ENCODE assay signal across 1 cellular context in genomic region chr15:59688888-59689625, GRCh38.
TF ChIP-seq lines count a peak whose summit lies in the region.

Gene BNIP2, minus strand, starts transcription at chr15:59689320. Its CDS starts 6,863 bp downstream, at chr15:59682457.

TF ChIP-seq in K562, 482 proteins besides CTCF, POLR2A, EP300 and RAD21 (continued from another document and continues in another):
- TF ChIP-seq ATF6 (CRISPR knock-in tag; IDR thresholded peaks at IDR 0.05) (no peak; the same call in 1 of the 2 replicates), NCOR1 (IDR thresholded peaks at IDR 0.05) (no peak), MAZ (CRISPR knock-in tag; conservative IDR thresholded peaks at IDR 0.05 in 1 of 2, IDR thresholded peaks at IDR 0.05 in 1 of 2) (peak; percentile 46 to 77), CHAMP1 (IDR thresholded peaks at IDR 0.05) (no peak), KHSRP (IDR thresholded peaks at IDR 0.05) (no peak), ZNF165 (CRISPR knock-in tag; IDR thresholded peaks at IDR 0.05; ENCODE audit: borderline replicate concordance) (no peak), NCOA2 (IDR thresholded peaks at IDR 0.05; ENCODE audit: partially characterized antibody in 2 of 2) (no peak), ZNF316 (IDR thresholded peaks at IDR 0.05) (no peak), FOXJ2 (tag; IDR thresholded peaks at IDR 0.05) (0 out of 2 replicates have a peak, but pooled peaks have one; percentile 59), SMAD1 (IDR thresholded peaks at IDR 0.05; ENCODE audit: low read depth, low read length, partially characterized antibody) (peak; percentile 36), ZNF212 (CRISPR knock-in tag; IDR thresholded peaks at IDR 0.05) (no peak), HMG20B (CRISPR knock-in tag; IDR thresholded peaks at IDR 0.05) (no peak), ETS2 (tag; IDR thresholded peaks at IDR 0.05; ENCODE audit: borderline replicate concordance, poor library complexity, severe bottlenecking) (no peak), SNAPC5 (CRISPR knock-in tag; IDR thresholded peaks at IDR 0.05) (no peak), ZC3H4 (CRISPR knock-in tag; IDR thresholded peaks at IDR 0.05; ENCODE audit: borderline replicate concordance) (no peak), BRCA1 (IDR thresholded peaks at IDR 0.05) (no peak), BRCA1 (CRISPR knock-in tag; IDR thresholded peaks at IDR 0.05) (no peak), SETDB1 (IDR thresholded peaks at IDR 0.05; ENCODE audit: low read length) (no peak), CBX3 (IDR thresholded peaks at IDR 0.05; ENCODE audit: borderline replicate concordance in 1 of 2, low read length in 2 of 2) (no peak), NFRKB (IDR thresholded peaks at IDR 0.05; ENCODE audit: low read depth) (peak; percentile 71), ZNF778 (CRISPR knock-in tag; IDR thresholded peaks at IDR 0.05) (no peak), GTF2F1 (IDR thresholded peaks at IDR 0.05; ENCODE audit: low read depth, low read length) (no peak; the same call in 1 of the 2 replicates), PHF20 (IDR thresholded peaks at IDR 0.05; ENCODE audit: partially characterized antibody) (peak; percentile 85), ZNF79 (CRISPR knock-in tag; IDR thresholded peaks at IDR 0.05; ENCODE audit: low read depth) (no peak), ZNF23 (CRISPR knock-in tag; IDR thresholded peaks at IDR 0.05) (no peak), ZNF780A (CRISPR knock-in tag; IDR thresholded peaks at IDR 0.05) (no peak), RBM15 (IDR thresholded peaks at IDR 0.05; ENCODE audit: insufficient read depth, low read length) (no peak), CAMTA2 (CRISPR knock-in tag; conservative IDR thresholded peaks at IDR 0.05) (0 out of 2 replicates have a peak, but pooled peaks have one; percentile 33), ZNF12 (CRISPR knock-in tag; IDR thresholded peaks at IDR 0.05) (no peak), KLF10 (CRISPR knock-in tag; IDR thresholded peaks at IDR 0.05) (no peak), ELF2 (CRISPR knock-in tag; IDR thresholded peaks at IDR 0.05) (no peak), GATAD2A (IDR thresholded peaks at IDR 0.05) (no peak), EP400 (IDR thresholded peaks at IDR 0.05) (peak; percentile 79; the same call in 1 of the 2 replicates), CTBP1 (IDR thresholded peaks at IDR 0.05; ENCODE audit: borderline replicate concordance) (peak; percentile 88; the same call in 1 of the 2 replicates), MCM5 (IDR thresholded peaks at IDR 0.05; ENCODE audit: low read depth) (no peak), ZNF253 (CRISPR knock-in tag; conservative IDR thresholded peaks at IDR 0.05) (no peak), GTF2B (IDR thresholded peaks at IDR 0.05; ENCODE audit: extremely low read depth, insufficient read length) (no peak), NUFIP1 (IDR thresholded peaks at IDR 0.05; ENCODE audit: partially characterized antibody) (no peak), BRF1 (IDR thresholded peaks at IDR 0.05; ENCODE audit: borderline replicate concordance, extremely low read depth, insufficient read length) (no peak), GTF2E2 (tag; IDR thresholded peaks at IDR 0.05) (peak; percentile 81), KAT7 (CRISPR knock-in tag; IDR thresholded peaks at IDR 0.05; ENCODE audit: borderline replicate concordance) (peak; percentile 94; the same call in 1 of the 2 replicates), TAF15 (IDR thresholded peaks at IDR 0.05; ENCODE audit: low read depth, low read length) (no peak), XRCC3 (IDR thresholded peaks at IDR 0.05) (no peak), NFXL1 (CRISPR knock-in tag; IDR thresholded peaks at IDR 0.05) (no peak), BRD4 (IDR thresholded peaks at IDR 0.05) (peak; percentile 92; the same call in 1 of the 2 replicates), PCBP2 (IDR thresholded peaks at IDR 0.05; ENCODE audit: low read depth, low read length, poor library complexity, severe bottlenecking) (no peak), SREBF1 (IDR thresholded peaks at IDR 0.05; ENCODE audit: borderline replicate concordance, low read depth, low read length) (no peak)
- TF ChIP-seq, protein P1, sequence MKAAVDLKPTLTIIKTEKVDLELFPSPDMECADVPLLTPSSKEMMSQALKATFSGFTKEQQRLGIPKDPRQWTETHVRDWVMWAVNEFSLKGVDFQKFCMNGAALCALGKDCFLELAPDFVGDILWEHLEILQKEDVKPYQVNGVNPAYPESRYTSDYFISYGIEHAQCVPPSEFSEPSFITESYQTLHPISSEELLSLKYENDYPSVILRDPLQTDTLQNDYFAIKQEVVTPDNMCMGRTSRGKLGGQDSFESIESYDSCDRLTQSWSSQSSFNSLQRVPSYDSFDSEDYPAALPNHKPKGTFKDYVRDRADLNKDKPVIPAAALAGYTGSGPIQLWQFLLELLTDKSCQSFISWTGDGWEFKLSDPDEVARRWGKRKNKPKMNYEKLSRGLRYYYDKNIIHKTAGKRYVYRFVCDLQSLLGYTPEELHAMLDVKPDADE (conservative IDR thresholded peaks at IDR 0.05; ENCODE audit: control insufficient read depth, low read depth, low read length): peak; percentile 69; the same call in 1 of the 2 replicates
- TF ChIP-seq, protein P2, sequence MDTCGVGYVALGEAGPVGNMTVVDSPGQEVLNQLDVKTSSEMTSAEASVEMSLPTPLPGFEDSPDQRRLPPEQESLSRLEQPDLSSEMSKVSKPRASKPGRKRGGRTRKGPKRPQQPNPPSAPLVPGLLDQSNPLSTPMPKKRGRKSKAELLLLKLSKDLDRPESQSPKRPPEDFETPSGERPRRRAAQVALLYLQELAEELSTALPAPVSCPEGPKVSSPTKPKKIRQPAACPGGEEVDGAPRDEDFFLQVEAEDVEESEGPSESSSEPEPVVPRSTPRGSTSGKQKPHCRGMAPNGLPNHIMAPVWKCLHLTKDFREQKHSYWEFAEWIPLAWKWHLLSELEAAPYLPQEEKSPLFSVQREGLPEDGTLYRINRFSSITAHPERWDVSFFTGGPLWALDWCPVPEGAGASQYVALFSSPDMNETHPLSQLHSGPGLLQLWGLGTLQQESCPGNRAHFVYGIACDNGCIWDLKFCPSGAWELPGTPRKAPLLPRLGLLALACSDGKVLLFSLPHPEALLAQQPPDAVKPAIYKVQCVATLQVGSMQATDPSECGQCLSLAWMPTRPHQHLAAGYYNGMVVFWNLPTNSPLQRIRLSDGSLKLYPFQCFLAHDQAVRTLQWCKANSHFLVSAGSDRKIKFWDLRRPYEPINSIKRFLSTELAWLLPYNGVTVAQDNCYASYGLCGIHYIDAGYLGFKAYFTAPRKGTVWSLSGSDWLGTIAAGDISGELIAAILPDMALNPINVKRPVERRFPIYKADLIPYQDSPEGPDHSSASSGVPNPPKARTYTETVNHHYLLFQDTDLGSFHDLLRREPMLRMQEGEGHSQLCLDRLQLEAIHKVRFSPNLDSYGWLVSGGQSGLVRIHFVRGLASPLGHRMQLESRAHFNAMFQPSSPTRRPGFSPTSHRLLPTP (IDR thresholded peaks at IDR 0.05; ENCODE audit: borderline replicate concordance, extremely low read depth, insufficient read length): no peak
- TF ChIP-seq, protein P3, sequence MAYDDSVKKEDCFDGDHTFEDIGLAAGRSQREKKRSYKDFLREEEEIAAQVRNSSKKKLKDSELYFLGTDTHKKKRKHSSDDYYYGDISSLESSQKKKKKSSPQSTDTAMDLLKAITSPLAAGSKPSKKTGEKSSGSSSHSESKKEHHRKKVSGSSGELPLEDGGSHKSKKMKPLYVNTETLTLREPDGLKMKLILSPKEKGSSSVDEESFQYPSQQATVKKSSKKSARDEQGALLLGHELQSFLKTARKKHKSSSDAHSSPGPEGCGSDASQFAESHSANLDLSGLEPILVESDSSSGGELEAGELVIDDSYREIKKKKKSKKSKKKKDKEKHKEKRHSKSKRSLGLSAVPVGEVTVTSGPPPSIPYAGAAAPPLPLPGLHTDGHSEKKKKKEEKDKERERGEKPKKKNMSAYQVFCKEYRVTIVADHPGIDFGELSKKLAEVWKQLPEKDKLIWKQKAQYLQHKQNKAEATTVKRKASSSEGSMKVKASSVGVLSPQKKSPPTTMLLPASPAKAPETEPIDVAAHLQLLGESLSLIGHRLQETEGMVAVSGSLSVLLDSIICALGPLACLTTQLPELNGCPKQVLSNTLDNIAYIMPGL (CRISPR knock-in tag; IDR thresholded peaks at IDR 0.05): peak; percentile 32; the same call in 1 of the 2 replicates
- TF ChIP-seq, protein P4, sequence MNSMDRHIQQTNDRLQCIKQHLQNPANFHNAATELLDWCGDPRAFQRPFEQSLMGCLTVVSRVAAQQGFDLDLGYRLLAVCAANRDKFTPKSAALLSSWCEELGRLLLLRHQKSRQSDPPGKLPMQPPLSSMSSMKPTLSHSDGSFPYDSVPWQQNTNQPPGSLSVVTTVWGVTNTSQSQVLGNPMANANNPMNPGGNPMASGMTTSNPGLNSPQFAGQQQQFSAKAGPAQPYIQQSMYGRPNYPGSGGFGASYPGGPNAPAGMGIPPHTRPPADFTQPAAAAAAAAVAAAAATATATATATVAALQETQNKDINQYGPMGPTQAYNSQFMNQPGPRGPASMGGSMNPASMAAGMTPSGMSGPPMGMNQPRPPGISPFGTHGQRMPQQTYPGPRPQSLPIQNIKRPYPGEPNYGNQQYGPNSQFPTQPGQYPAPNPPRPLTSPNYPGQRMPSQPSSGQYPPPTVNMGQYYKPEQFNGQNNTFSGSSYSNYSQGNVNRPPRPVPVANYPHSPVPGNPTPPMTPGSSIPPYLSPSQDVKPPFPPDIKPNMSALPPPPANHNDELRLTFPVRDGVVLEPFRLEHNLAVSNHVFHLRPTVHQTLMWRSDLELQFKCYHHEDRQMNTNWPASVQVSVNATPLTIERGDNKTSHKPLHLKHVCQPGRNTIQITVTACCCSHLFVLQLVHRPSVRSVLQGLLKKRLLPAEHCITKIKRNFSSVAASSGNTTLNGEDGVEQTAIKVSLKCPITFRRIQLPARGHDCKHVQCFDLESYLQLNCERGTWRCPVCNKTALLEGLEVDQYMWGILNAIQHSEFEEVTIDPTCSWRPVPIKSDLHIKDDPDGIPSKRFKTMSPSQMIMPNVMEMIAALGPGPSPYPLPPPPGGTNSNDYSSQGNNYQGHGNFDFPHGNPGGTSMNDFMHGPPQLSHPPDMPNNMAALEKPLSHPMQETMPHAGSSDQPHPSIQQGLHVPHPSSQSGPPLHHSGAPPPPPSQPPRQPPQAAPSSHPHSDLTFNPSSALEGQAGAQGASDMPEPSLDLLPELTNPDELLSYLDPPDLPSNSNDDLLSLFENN (IDR thresholded peaks at IDR 0.05; ENCODE audit: low read depth in 2 of 2, low read length in 2 of 2): no peak
- TF ChIP-seq, protein P5, sequence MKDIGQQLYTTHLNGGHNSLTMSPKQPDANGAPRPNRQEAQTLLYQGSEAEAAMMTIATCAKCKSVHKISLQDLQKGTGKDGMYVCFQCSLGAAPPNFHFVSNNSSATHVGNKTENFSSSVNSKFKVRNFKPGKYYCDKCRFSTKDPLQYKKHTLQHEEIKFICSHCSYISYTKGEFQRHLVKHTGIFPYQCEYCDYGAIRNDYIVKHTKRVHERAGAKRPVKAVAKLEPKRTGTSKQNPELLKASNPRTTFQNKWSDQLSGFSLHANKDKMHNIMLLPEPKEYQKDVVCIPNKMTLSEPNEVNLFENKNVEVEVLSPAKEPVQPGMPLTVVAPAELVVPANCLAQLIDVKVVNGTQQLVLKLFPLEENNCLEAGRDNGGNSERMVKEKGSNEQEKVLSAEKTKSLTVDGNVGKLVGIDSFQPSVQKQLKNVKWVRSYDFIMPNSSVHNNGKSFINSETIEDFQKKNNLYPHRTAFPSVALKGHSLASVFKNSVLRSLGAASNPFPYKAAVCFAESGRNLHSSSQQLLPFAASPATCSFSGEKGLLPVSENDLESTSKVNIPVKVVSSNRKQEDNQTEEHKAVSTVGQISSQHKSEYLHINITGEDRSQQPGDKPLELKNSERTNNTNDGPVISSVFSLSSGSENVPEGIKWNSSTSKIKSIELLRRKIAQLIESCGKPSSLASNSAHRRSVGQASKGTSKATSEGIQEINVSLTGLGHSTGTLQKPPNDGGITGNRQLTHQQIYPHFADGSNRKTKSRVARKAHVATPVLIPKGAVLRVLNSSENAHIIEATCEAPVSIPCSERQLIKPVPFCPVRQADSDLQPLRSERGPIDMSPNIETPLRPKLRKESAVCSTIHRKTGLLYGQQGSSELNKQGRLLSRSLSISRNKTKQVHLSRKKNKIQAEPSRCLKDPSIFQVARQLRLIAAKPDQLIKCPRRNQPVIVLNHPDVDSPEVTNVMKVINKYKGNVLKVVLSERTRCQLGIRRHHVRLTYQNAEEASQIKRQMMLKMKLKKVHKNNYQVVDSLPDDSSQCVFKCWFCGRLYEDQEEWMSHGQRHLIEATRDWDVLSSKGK (CRISPR knock-in tag; IDR thresholded peaks at IDR 0.05): no peak
